Comparison of ENCODE assay signal across 1 cellular context in the genomic region with DNA sequence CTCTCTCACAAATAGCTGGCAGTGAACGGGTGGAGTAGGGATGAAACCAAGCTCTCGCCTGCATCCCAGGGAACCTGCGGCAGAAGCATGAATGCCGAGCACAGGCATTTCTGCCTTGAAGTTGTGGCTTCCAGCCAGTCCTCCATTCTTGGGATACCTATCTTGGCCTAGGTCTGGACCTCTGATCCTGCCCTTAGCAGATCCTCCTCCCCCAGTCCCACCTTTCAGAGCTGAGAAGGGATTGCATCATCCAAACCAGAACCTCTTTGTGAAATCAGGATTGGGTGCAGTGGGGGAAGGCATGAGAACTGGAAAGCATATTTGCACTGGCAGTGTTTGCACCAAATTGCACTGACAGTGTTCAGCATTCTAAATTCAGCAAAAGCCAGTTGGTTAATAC.
TF ChIP-seq lines count a peak whose summit lies in the region.

No MANE protein-coding gene starts in this region.

TF ChIP-seq in HepG2, 621 proteins besides CTCF, POLR2A, EP300 and RAD21 (continued from another document and continues in another):
- TF ChIP-seq ZKSCAN8 (CRISPR knock-in tag; IDR thresholded peaks at IDR 0.05; ENCODE audit: borderline replicate concordance) (no peak), YY1 (IDR thresholded peaks at IDR 0.05; ENCODE audit: insufficient read depth, insufficient replicate concordance, low read depth, low read length) (no peak), ESRRA (CRISPR knock-in tag; IDR thresholded peaks at IDR 0.05; ENCODE audit: low read depth) (no peak), ZNF282 (IDR thresholded peaks at IDR 0.05; ENCODE audit: partially characterized antibody) (no peak), ZNF33A (CRISPR knock-in tag; IDR thresholded peaks at IDR 0.05; ENCODE audit: borderline replicate concordance) (no peak), SOX5 (CRISPR knock-in tag; IDR thresholded peaks at IDR 0.05; ENCODE audit: borderline replicate concordance) (peak; percentile 40; the same call in 1 of the 2 replicates), TBX3 (IDR thresholded peaks at IDR 0.05; ENCODE audit: borderline replicate concordance) (no peak), SMAD3 (CRISPR knock-in tag; IDR thresholded peaks at IDR 0.05) (no peak), SNRNP70 (IDR thresholded peaks at IDR 0.05; ENCODE audit: low read depth, low read length) (no peak), ZNF644 (CRISPR knock-in tag; IDR thresholded peaks at IDR 0.05; ENCODE audit: low read depth) (peak; percentile 45; the same call in 1 of the 2 replicates), ZNF549 (CRISPR knock-in tag; IDR thresholded peaks at IDR 0.05) (no peak), KDM5B (CRISPR knock-in tag; IDR thresholded peaks at IDR 0.05; ENCODE audit: borderline replicate concordance) (no peak), CENPX (CRISPR knock-in tag; IDR thresholded peaks at IDR 0.05) (no peak), MIER3 (CRISPR knock-in tag; IDR thresholded peaks at IDR 0.05; ENCODE audit: borderline replicate concordance) (peak; percentile 26; the same call in 1 of the 2 replicates), SP5 (CRISPR knock-in tag; IDR thresholded peaks at IDR 0.05; ENCODE audit: borderline replicate concordance, low read depth) (peak; percentile 74), FOXP1 (IDR thresholded peaks at IDR 0.05) (no peak), FOXP1 (CRISPR knock-in tag; IDR thresholded peaks at IDR 0.05) (peak; percentile 24; the same call in 1 of the 2 replicates), GTF2F1 (IDR thresholded peaks at IDR 0.05; ENCODE audit: low read length) (no peak), REPIN1 (CRISPR knock-in tag; IDR thresholded peaks at IDR 0.05; ENCODE audit: borderline replicate concordance, low read depth) (0 out of 2 replicates have a peak, but pooled peaks have one; percentile 32), ZNF264 (CRISPR knock-in tag; IDR thresholded peaks at IDR 0.05) (no peak), ZNF326 (CRISPR knock-in tag; IDR thresholded peaks at IDR 0.05; ENCODE audit: borderline replicate concordance) (no peak), MBNL3 (CRISPR knock-in tag; conservative IDR thresholded peaks at IDR 0.05) (no peak), LCORL (IDR thresholded peaks at IDR 0.05) (no peak), LCORL (CRISPR knock-in tag; IDR thresholded peaks at IDR 0.05) (0 out of 2 replicates have a peak, but pooled peaks have one; percentile 51), ZNF746 (CRISPR knock-in tag; IDR thresholded peaks at IDR 0.05) (no peak), NCOA1 (CRISPR knock-in tag; IDR thresholded peaks at IDR 0.05) (no peak), CAMTA2 (CRISPR knock-in tag; IDR thresholded peaks at IDR 0.05; ENCODE audit: borderline replicate concordance) (no peak), ZNF451 (CRISPR knock-in tag; IDR thresholded peaks at IDR 0.05) (no peak), NR2F2 (IDR thresholded peaks at IDR 0.05; ENCODE audit: borderline replicate concordance, low read depth) (peak; percentile 66; the same call in 1 of the 2 replicates), ZNF709 (CRISPR knock-in tag; IDR thresholded peaks at IDR 0.05) (no peak)
- TF ChIP-seq, protein P1, sequence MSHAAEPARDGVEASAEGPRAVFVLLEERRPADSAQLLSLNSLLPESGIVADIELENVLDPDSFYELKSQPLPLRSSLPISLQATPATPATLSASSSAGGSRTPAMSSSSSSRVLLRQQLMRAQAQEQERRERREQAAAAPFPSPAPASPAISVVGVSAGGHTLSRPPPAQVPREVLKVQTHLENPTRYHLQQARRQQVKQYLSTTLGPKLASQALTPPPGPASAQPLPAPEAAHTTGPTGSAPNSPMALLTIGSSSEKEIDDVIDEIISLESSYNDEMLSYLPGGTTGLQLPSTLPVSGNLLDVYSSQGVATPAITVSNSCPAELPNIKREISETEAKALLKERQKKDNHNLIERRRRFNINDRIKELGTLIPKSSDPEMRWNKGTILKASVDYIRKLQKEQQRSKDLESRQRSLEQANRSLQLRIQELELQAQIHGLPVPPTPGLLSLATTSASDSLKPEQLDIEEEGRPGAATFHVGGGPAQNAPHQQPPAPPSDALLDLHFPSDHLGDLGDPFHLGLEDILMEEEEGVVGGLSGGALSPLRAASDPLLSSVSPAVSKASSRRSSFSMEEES (CRISPR knock-in tag; IDR thresholded peaks at IDR 0.05) = no peak
- TF ChIP-seq, protein P2, sequence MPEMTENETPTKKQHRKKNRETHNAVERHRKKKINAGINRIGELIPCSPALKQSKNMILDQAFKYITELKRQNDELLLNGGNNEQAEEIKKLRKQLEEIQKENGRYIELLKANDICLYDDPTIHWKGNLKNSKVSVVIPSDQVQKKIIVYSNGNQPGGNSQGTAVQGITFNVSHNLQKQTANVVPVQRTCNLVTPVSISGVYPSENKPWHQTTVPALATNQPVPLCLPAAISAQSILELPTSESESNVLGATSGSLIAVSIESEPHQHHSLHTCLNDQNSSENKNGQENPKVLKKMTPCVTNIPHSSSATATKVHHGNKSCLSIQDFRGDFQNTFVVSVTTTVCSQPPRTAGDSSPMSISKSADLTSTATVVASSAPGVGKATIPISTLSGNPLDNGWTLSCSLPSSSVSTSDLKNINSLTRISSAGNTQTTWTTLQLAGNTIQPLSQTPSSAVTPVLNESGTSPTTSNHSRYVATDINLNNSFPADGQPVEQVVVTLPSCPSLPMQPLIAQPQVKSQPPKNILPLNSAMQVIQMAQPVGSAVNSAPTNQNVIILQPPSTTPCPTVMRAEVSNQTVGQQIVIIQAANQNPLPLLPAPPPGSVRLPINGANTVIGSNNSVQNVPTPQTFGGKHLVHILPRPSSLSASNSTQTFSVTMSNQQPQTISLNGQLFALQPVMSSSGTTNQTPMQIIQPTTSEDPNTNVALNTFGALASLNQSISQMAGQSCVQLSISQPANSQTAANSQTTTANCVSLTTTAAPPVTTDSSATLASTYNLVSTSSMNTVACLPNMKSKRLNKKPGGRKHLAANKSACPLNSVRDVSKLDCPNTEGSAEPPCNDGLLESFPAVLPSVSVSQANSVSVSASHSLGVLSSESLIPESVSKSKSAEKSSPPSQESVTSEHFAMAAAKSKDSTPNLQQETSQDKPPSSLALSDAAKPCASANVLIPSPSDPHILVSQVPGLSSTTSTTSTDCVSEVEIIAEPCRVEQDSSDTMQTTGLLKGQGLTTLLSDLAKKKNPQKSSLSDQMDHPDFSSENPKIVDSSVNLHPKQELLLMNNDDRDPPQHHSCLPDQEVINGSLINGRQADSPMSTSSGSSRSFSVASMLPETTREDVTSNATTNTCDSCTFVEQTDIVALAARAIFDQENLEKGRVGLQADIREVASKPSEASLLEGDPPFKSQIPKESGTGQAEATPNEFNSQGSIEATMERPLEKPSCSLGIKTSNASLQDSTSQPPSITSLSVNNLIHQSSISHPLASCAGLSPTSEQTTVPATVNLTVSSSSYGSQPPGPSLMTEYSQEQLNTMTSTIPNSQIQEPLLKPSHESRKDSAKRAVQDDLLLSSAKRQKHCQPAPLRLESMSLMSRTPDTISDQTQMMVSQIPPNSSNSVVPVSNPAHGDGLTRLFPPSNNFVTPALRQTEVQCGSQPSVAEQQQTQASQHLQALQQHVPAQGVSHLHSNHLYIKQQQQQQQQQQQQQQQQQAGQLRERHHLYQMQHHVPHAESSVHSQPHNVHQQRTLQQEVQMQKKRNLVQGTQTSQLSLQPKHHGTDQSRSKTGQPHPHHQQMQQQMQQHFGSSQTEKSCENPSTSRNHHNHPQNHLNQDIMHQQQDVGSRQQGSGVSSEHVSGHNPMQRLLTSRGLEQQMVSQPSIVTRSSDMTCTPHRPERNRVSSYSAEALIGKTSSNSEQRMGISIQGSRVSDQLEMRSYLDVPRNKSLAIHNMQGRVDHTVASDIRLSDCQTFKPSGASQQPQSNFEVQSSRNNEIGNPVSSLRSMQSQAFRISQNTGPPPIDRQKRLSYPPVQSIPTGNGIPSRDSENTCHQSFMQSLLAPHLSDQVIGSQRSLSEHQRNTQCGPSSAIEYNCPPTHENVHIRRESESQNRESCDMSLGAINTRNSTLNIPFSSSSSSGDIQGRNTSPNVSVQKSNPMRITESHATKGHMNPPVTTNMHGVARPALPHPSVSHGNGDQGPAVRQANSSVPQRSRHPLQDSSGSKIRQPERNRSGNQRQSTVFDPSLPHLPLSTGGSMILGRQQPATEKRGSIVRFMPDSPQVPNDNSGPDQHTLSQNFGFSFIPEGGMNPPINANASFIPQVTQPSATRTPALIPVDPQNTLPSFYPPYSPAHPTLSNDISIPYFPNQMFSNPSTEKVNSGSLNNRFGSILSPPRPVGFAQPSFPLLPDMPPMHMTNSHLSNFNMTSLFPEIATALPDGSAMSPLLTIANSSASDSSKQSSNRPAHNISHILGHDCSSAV (CRISPR knock-in tag; IDR thresholded peaks at IDR 0.05; ENCODE audit: borderline replicate concordance) = no peak
- TF ChIP-seq, protein P3, sequence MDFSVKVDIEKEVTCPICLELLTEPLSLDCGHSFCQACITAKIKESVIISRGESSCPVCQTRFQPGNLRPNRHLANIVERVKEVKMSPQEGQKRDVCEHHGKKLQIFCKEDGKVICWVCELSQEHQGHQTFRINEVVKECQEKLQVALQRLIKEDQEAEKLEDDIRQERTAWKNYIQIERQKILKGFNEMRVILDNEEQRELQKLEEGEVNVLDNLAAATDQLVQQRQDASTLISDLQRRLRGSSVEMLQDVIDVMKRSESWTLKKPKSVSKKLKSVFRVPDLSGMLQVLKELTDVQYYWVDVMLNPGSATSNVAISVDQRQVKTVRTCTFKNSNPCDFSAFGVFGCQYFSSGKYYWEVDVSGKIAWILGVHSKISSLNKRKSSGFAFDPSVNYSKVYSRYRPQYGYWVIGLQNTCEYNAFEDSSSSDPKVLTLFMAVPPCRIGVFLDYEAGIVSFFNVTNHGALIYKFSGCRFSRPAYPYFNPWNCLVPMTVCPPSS (IDR thresholded peaks at IDR 0.05) = no peak
- TF ChIP-seq, protein P4, sequence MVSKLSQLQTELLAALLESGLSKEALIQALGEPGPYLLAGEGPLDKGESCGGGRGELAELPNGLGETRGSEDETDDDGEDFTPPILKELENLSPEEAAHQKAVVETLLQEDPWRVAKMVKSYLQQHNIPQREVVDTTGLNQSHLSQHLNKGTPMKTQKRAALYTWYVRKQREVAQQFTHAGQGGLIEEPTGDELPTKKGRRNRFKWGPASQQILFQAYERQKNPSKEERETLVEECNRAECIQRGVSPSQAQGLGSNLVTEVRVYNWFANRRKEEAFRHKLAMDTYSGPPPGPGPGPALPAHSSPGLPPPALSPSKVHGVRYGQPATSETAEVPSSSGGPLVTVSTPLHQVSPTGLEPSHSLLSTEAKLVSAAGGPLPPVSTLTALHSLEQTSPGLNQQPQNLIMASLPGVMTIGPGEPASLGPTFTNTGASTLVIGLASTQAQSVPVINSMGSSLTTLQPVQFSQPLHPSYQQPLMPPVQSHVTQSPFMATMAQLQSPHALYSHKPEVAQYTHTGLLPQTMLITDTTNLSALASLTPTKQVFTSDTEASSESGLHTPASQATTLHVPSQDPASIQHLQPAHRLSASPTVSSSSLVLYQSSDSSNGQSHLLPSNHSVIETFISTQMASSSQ (IDR thresholded peaks at IDR 0.05; ENCODE audit: low read depth) = no peak
- TF ChIP-seq, protein P4 (CRISPR knock-in tag; IDR thresholded peaks at IDR 0.05; ENCODE audit: borderline replicate concordance) = peak; percentile 51; the same call in 1 of the 2 replicates
- TF ChIP-seq, protein P5, sequence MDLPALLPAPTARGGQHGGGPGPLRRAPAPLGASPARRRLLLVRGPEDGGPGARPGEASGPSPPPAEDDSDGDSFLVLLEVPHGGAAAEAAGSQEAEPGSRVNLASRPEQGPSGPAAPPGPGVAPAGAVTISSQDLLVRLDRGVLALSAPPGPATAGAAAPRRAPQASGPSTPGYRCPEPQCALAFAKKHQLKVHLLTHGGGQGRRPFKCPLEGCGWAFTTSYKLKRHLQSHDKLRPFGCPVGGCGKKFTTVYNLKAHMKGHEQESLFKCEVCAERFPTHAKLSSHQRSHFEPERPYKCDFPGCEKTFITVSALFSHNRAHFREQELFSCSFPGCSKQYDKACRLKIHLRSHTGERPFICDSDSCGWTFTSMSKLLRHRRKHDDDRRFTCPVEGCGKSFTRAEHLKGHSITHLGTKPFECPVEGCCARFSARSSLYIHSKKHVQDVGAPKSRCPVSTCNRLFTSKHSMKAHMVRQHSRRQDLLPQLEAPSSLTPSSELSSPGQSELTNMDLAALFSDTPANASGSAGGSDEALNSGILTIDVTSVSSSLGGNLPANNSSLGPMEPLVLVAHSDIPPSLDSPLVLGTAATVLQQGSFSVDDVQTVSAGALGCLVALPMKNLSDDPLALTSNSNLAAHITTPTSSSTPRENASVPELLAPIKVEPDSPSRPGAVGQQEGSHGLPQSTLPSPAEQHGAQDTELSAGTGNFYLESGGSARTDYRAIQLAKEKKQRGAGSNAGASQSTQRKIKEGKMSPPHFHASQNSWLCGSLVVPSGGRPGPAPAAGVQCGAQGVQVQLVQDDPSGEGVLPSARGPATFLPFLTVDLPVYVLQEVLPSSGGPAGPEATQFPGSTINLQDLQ (CRISPR knock-in tag; IDR thresholded peaks at IDR 0.05) = no peak
- TF ChIP-seq, protein P6, sequence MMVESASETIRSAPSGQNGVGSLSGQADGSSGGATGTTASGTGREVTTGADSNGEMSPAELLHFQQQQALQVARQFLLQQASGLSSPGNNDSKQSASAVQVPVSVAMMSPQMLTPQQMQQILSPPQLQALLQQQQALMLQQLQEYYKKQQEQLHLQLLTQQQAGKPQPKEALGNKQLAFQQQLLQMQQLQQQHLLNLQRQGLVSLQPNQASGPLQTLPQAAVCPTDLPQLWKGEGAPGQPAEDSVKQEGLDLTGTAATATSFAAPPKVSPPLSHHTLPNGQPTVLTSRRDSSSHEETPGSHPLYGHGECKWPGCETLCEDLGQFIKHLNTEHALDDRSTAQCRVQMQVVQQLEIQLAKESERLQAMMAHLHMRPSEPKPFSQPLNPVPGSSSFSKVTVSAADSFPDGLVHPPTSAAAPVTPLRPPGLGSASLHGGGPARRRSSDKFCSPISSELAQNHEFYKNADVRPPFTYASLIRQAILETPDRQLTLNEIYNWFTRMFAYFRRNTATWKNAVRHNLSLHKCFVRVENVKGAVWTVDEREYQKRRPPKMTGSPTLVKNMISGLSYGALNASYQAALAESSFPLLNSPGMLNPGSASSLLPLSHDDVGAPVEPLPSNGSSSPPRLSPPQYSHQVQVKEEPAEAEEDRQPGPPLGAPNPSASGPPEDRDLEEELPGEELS (CRISPR knock-in tag; IDR thresholded peaks at IDR 0.05) = peak; percentile 67
- TF ChIP-seq, protein P7, sequence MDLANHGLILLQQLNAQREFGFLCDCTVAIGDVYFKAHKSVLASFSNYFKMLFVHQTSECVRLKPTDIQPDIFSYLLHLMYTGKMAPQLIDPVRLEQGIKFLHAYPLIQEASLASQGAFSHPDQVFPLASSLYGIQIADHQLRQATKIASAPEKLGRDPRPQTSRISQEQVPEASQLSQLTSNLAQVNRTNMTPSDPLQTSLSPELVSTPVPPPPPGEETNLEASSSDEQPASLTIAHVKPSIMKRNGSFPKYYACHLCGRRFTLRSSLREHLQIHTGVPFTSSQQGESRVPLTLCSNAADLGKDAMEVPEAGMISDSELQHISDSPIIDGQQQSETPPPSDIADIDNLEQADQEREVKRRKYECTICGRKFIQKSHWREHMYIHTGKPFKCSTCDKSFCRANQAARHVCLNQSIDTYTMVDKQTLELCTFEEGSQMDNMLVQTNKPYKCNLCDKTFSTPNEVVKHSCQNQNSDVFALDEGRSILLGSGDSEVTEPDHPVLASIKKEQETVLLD (CRISPR knock-in tag; IDR thresholded peaks at IDR 0.05; ENCODE audit: low read depth) = no peak
